11 cellular contexts compared by ENCODE assay signal in the genomic region with DNA sequence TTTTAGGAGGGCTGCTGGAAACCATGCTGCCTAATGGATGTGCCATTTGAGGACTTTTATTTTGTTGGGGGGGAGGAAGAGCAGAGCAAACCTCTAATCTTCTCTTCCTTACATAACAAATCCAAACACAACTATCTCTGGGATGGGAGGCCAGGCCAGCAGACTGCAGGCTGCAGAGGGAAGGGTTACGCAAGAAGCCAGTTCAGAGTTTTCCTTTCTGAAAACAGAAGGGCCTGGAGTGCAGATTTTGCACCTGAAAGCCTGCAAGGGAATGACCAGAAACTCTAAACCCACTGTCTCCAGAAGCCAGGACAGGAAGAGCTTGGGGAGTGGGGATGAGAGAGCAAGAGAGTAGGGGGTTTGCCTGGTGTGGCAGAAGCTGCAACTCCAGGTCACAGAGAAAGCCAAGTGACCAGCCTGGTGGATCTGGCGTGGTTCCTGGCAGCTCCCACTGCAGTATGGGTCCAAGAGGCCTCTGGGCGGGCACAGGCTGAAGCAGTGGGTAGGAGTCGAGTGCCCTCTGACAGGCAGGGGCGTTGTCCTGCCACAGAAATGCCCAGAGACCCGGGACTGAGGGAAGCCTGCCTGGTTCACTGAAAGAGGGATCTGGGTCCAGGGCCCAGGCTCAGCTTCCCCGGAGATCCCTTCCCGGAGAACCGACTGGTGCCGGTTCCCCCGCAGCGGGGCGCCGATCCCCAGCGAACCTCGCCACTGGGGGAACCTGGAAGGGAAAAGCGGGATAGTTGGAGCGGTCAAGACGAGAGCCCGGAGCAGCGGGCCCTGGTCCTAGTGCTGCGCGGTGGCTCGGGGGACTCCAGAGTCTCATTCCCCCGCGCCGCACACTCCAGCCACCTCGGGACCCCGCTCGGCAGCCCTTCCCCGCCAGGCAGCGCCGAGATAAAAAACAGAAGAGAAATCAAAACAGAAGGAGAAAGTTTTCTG. TPM values are rescaled to one million over a fixed set of nuclear protein-coding genes. Genes with fewer than 3 reads are reported as not detected.
DNase-seq lines count a peak whose midpoint lies in the region; ATAC-seq and TF ChIP-seq lines count a peak whose summit lies in the region.
"Had no signal": no experiment of that assay in that cellular context is flagged by ENCODE, and none has a peak within 500 bp of the region (broad histone marks: within the 10 kb centered on the region; RNA-seq: fewer than 3 reads in every experiment).

No MANE protein-coding gene starts in this region.

- DNase-seq in Peyer's patch (no peak), epidermal melanocyte (ENCODE audit: insufficient read length, low spot score) (peak; percentile 51), right lobe of liver (peak; percentile 66 to 92 (median 85)), spleen (peak; percentile 84), DMS53 treated with DMSO at 0.1 percent for 48 hours (lab: John Stamatoyannopoulos, UW; ENCODE audit: unreplicated experiment) (no peak), GM13977 (ENCODE audit: low spot score) (no peak)
- no peak for DNase-seq in CD4-positive, alpha-beta T cell
- DNase-seq: activated naive CD8-positive, alpha-beta T cell treated with anti-CD3 and anti-CD28 coated beads, Interleukin-2, amount 10 ng/mL, durations not matched to agents 7 days and 5 days; NK-92 treated with Interleukin-12 subunit alpha and Interleukin-12 subunit beta, amount 100 ng/mL, for 24 hours; stimulated activated CD4-positive, alpha-beta T cell treated with anti-CD3 and anti-CD28 coated beads, Interleukin-15, amount 100 ng/mL, for 24 hours had no signal

- POLR2A ChIA-PET in CD4-positive, alpha-beta T cell (lab: Charles Lee), result no interaction called here

- H3K4me1 Mint-ChIP-seq in CD4-positive, alpha-beta T cell (ENCODE audit: low read depth), result no peaks in the 10 kb centered on the region

- no peaks in the 10 kb centered on the region for H3K9me3 Mint-ChIP-seq in CD4-positive, alpha-beta T cell
- H3K9me3 Mint-ChIP-seq: activated naive CD8-positive, alpha-beta T cell treated with anti-CD3 and anti-CD28 coated beads, Interleukin-2, amount 10 ng/mL, durations not matched to agents 7 days and 5 days had no signal

- no peak overlapping the region for H3K27ac Mint-ChIP-seq in CD4-positive, alpha-beta T cell
- H3K27ac Mint-ChIP-seq: activated naive CD8-positive, alpha-beta T cell treated with anti-CD3 and anti-CD28 coated beads, Interleukin-2, amount 10 ng/mL, durations not matched to agents 7 days and 5 days had no signal

- CTCF ChIA-PET in CD4-positive, alpha-beta T cell (lab: Charles Lee), result no interaction called here

- ATAC-seq in right lobe of liver (peak; percentile 57 to 77 (median 72)), GM18909 (IDR thresholded peaks at IDR 0.05; ENCODE audit: poor library complexity, unreplicated experiment) (no peak)
- no peak for ATAC-seq in CD4-positive, alpha-beta T cell (ENCODE audit: poor library complexity)

- peaks cover 80% of the 10 kb centered on the region for H3K27me3 Mint-ChIP-seq in CD4-positive, alpha-beta T cell

- no peaks in the 10 kb centered on the region for H3K27me3 ChIP-seq in Peyer's patch
- no peaks in the 10 kb centered on the region for H3K27me3 ChIP-seq in right lobe of liver
- peaks cover 0 to 76% (median 26%) of the 10 kb centered on the region in 7 donors for H3K27me3 ChIP-seq in spleen (replicated peaks in 1 of 7)
- H3K27me3 ChIP-seq in CD4-positive, alpha-beta T cell (ENCODE audit: control insufficient read depth, insufficient read depth, low read length), result peaks cover 71% of the 10 kb centered on the region

- WGBS in right lobe of liver (ENCODE audit: insufficient coverage, low coverage, low lambda C conversion rate, missing lambda C conversion rate), result 11% methylated on average over 27 of the region's 33 CpGs
- 18 to 27% (median 22%) methylated on average over 32 to 33 of the region's 33 CpGs for WGBS in spleen, 5 donors

- TF ChIP-seq CTCF in Peyer's patch (IDR thresholded peaks at IDR 0.05) (no peak), right lobe of liver (IDR thresholded peaks at IDR 0.05) (no peak), spleen (IDR thresholded peaks at IDR 0.05 in 8 of 11, conservative IDR thresholded peaks at IDR 0.05 in 3 of 11) (no peak), GM13977 (IDR thresholded peaks at IDR 0.05; ENCODE audit: extremely low read depth, insufficient read depth, missing control alignments) (no peak)
- TF ChIP-seq CTCF in CD4-positive, alpha-beta T cell (IDR thresholded peaks at IDR 0.05), result no peak

- H3K9me3 ChIP-seq in Peyer's patch (no peaks in the 10 kb centered on the region), right lobe of liver (no peaks in the 10 kb centered on the region), spleen (no peaks in the 10 kb centered on the region)
- no peaks in the 10 kb centered on the region for H3K9me3 ChIP-seq in CD4-positive, alpha-beta T cell (ENCODE audit: control insufficient read depth, low read length)

- peaks cover 0 to 6% (median 0%) of the 10 kb centered on the region in 4 donors for H3K4me1 ChIP-seq in Peyer's patch
- peaks cover 0 to 45% (median 19%) of the 10 kb centered on the region in 4 donors for H3K4me1 ChIP-seq in right lobe of liver
- H3K4me1 ChIP-seq in spleen, result peaks cover 9 to 87% (median 55%) of the 10 kb centered on the region in 6 donors

- TF ChIP-seq POLR2A in Peyer's patch (IDR thresholded peaks at IDR 0.05), result no peak
- TF ChIP-seq POLR2A in right lobe of liver (IDR thresholded peaks at IDR 0.05), result peak; percentile 53
- peak in 1 of 3 donors; percentile 40 for TF ChIP-seq POLR2A in spleen (IDR thresholded peaks at IDR 0.05)

- H3K4me3 ChIP-seq in Peyer's patch, result peak overlapping the region in 2 of 4 donors; percentile 26 to 44
- peak overlapping the region; percentile 26 to 87 (median 46) for H3K4me3 ChIP-seq in right lobe of liver
- H3K4me3 ChIP-seq in spleen, result peak overlapping the region in 7 of 8 donors; percentile 52 to 87 (median 65)

- H3K27ac ChIP-seq in Peyer's patch (peak overlapping the region in 3 of 4 donors; percentile 22 to 49 (median 47)), right lobe of liver (peak overlapping the region; percentile 61 to 96 (median 90)), spleen (peak overlapping the region; percentile 74 to 94 (median 90))
- no peak overlapping the region for H3K27ac ChIP-seq in CD4-positive, alpha-beta T cell (ENCODE audit: low read depth, low read length)

- peaks cover 0 to 10% (median 0%) of the 10 kb centered on the region in 3 donors for H3K36me3 ChIP-seq in Peyer's patch
- H3K36me3 ChIP-seq in right lobe of liver, result peaks cover 0 to 5% (median 0%) of the 10 kb centered on the region in 4 donors
- H3K36me3 ChIP-seq in spleen, result peaks cover 0 to 36% (median 0%) of the 10 kb centered on the region in 6 donors

- H3K4me3 Mint-ChIP-seq in CD4-positive, alpha-beta T cell, result no peak overlapping the region
- H3K4me3 Mint-ChIP-seq: activated naive CD8-positive, alpha-beta T cell treated with anti-CD3 and anti-CD28 coated beads, Interleukin-2, amount 10 ng/mL, durations not matched to agents 7 days and 5 days had no signal

- H3K36me3 Mint-ChIP-seq in CD4-positive, alpha-beta T cell (ENCODE audit: low read depth), result no peaks in the 10 kb centered on the region
- H3K36me3 Mint-ChIP-seq: activated naive CD8-positive, alpha-beta T cell treated with anti-CD3 and anti-CD28 coated beads, Interleukin-2, amount 10 ng/mL, durations not matched to agents 7 days and 5 days had no signal

- in situ Hi-C loops in GM13977 (cut with MboI; ENCODE audit: low pct_unique_long_range_greater_than_20kb, low sequenced_read_pairs, unreplicated experiment), result loop anchor here (25.0 kb wide), 1 partner anchor 795 kb away; no protein-coding TSS in a partner anchor

- intact Hi-C loops in right lobe of liver (cut with DNase I) (loop anchor here in 1 of 2 donors (10.0 kb wide), 2 partner anchors 128 to 418 kb away; no protein-coding TSS in a partner anchor), spleen (cut with DNase I; ENCODE audit: low total_unique reads) (loop anchor here (10.0 kb wide), 1 partner anchor 418 kb away; no protein-coding TSS in a partner anchor)
- intact Hi-C loops in CD4-positive, alpha-beta T cell (cut with DNase I, micrococcal nuclease), result no loop called here

RNA-seq across cellular contexts. Expression of gene MAFB, which starts 6.7 kb away (rescaled TPM):
- 10 to 100 TPM in 3 of 4 donors, 1 to 10 TPM in 1; 4.6 to 21.5 (median 16.9) TPM for total RNA-seq in Peyer's patch
- 10 to 100 TPM; 16.6 to 32.3 (median 22.5) TPM for total RNA-seq in right lobe of liver
- total RNA-seq in spleen, result 100 to 1,000 TPM; 140 to 295 (median 194) TPM
- polyA plus RNA-seq in spleen, result 10 to 100 TPM; 18.7 to 53.2 (median 27.3) TPM
- 1 to 10 TPM; 3.3 to 3.7 TPM for total RNA-seq in CD4-positive, alpha-beta T cell

Comparison
In these comparisons a context has a peak if more than half of its experiments do, and no peak if none do; other contexts are left out.
1. DNase-seq: peak in epidermal melanocyte (single experiment), right lobe of liver (3 of 3) and spleen (single experiment); none in Peyer's patch (0 of 3), DMS53 treated with DMSO at 0.1 percent for 48 hours (single experiment), CD4-positive, alpha-beta T cell (0 of 10) and GM13977 (single experiment).
2. ATAC-seq: peak in right lobe of liver (4 of 4); none in GM18909 (single experiment) and CD4-positive, alpha-beta T cell (single experiment).
3. RNA of gene MAFB, which starts 6.7 kb away (total RNA-seq): 140 to 295 TPM in spleen; 16.6 to 32.3 TPM in right lobe of liver, 4.6 to 21.5 TPM in Peyer's patch and 3.3 to 3.7 TPM in CD4-positive, alpha-beta T cell; every median in the first group is over 4 times any median in the second.